ENCODE assay signal across 8 cellular contexts in genomic region chr10:80205478-80206276, GRCh38. TPM values are rescaled to one million over a fixed set of nuclear protein-coding genes. Genes with fewer than 3 reads are reported as not detected.
DNase-seq lines count a peak whose midpoint lies in the region; ATAC-seq and TF ChIP-seq lines count a peak whose summit lies in the region.

Gene ANXA11, minus strand, starts transcription at chr10:80205537. Its CDS starts 32,676 bp downstream, at chr10:80172861.

- no peaks in the 10 kb centered on the region for H3K9me3 Mint-ChIP-seq in dendritic cell treated with granulocyte-macrophage colony-stimulating factor and Interleukin-4, amounts not matched to agents 40 ng/mL and 50 ng/mL, for 4 days

- H3K27me3 Mint-ChIP-seq in dendritic cell treated with granulocyte-macrophage colony-stimulating factor and Interleukin-4, amounts not matched to agents 40 ng/mL and 50 ng/mL, for 4 days, result no peaks in the 10 kb centered on the region

- 14% methylated on average over 9 of the region's 45 CpGs for WGBS in right lobe of liver (ENCODE audit: insufficient coverage, low coverage, low lambda C conversion rate, missing lambda C conversion rate)

- DNase-seq in AG09309 (ENCODE audit: low read depth) (no peak), NCI-H510A (lab: John Stamatoyannopoulos, UW) (peak; percentile 56), right lobe of liver (peak; percentile 89 to 91 (median 90))
- DNase-seq in activated CD4-positive, alpha-beta T cell treated with anti-CD3 and anti-CD28 coated beads for 4 hours, result peak; percentile 82 to 83
- DNase-seq in stimulated activated CD4-positive, alpha-beta T cell treated with anti-CD3 and anti-CD28 coated beads, TNF-alpha, amount 100 ng/mL, for 1 hour (ENCODE audit: low read depth in 3 of 3, low spot score in 1 of 3), result peak; percentile 71 to 81 (median 72)

- peaks cover 45% of the 10 kb centered on the region for H3K4me1 Mint-ChIP-seq in dendritic cell treated with granulocyte-macrophage colony-stimulating factor and Interleukin-4, amounts not matched to agents 40 ng/mL and 50 ng/mL, for 4 days (ENCODE audit: low read depth)

- H3K27ac Mint-ChIP-seq in dendritic cell treated with granulocyte-macrophage colony-stimulating factor and Interleukin-4, amounts not matched to agents 40 ng/mL and 50 ng/mL, for 4 days, result peak within 1 kb of the TSS; percentile 98

- H3K4me3 Mint-ChIP-seq in dendritic cell treated with granulocyte-macrophage colony-stimulating factor and Interleukin-4, amounts not matched to agents 40 ng/mL and 50 ng/mL, for 4 days, result peak within 1 kb of the TSS; percentile 88

- H3K4me3 ChIP-seq in AG09309 (ENCODE audit: control insufficient read depth, low read depth, low read length) (peak within 1 kb of the TSS; percentile 76), right lobe of liver (peak within 1 kb of the TSS; percentile 84 to 93 (median 89))

- intact Hi-C loops in dendritic cell treated with granulocyte-macrophage colony-stimulating factor and Interleukin-4, amounts not matched to agents 40 ng/mL and 50 ng/mL, for 4 days (cut with micrococcal nuclease), result no loop called here
- intact Hi-C loops in right lobe of liver (cut with DNase I), result loop anchor here in 1 of 2 donors (10.0 kb wide), 1 partner anchor 51 kb away; no protein-coding TSS in a partner anchor

- H3K27ac ChIP-seq in right lobe of liver, result peak within 1 kb of the TSS; percentile 91 to 99 (median 98)

- peak; percentile 99 for TF ChIP-seq POLR2A in right lobe of liver (IDR thresholded peaks at IDR 0.05)

- no peaks in the 10 kb centered on the region for H3K36me3 ChIP-seq in right lobe of liver

- H3K9me3 ChIP-seq in right lobe of liver, result no peaks in the 10 kb centered on the region

- no peaks in the 10 kb centered on the region for H3K27me3 ChIP-seq in right lobe of liver

- H3K36me3 Mint-ChIP-seq in dendritic cell treated with granulocyte-macrophage colony-stimulating factor and Interleukin-4, amounts not matched to agents 40 ng/mL and 50 ng/mL, for 4 days (ENCODE audit: low read depth), result peaks cover 28% of the 10 kb centered on the region

- TF ChIP-seq CTCF in AG09309 (IDR thresholded peaks at IDR 0.05; ENCODE audit: control insufficient read depth, insufficient read depth, low read depth, low read length, missing control alignments) (no peak), right lobe of liver (IDR thresholded peaks at IDR 0.05) (no peak)

- ATAC-seq in GM18907 (IDR thresholded peaks at IDR 0.05; ENCODE audit: unreplicated experiment), result peak; percentile 82
- ATAC-seq in HG03135 (IDR thresholded peaks at IDR 0.05; ENCODE audit: unreplicated experiment), result peak; percentile 85
- peak; percentile 74 to 87 (median 84) for ATAC-seq in right lobe of liver

- H3K4me1 ChIP-seq in right lobe of liver, result peaks cover 0 to 41% (median 19%) of the 10 kb centered on the region in 4 donors

RNA-seq across cellular contexts. Expression of gene ANXA11, which starts in this region (rescaled TPM):
- total RNA-seq in right lobe of liver, result 100 to 1,000 TPM in 1 of 6 experiments, 10 to 100 TPM in 5; 41.7 to 100 (median 55.6) TPM
